Comparison of ENCODE assay signal across 20 cellular contexts in genomic region chr16:659618-660017, GRCh38. TPM values are rescaled to one million over a fixed set of nuclear protein-coding genes. Genes with fewer than 3 reads are reported as not detected.
DNase-seq lines count a peak whose midpoint lies in the region; ATAC-seq, FAIRE-seq and TF ChIP-seq lines count a peak whose summit lies in the region.
"Had no signal": no experiment of that assay in that cellular context is flagged by ENCODE, and none has a peak within 500 bp of the region (broad histone marks: within the 10 kb centered on the region; RNA-seq: fewer than 3 reads in every experiment).

No MANE protein-coding gene starts in this region.

- no peak for FAIRE-seq in H1 (lab: Jason Lieb, UNC)
- FAIRE-seq: A204.1, D721Med, HTR-8/SVneo had no signal

- TF ChIP-seq POLR2A in H1 (IDR thresholded peaks at IDR 0.05; ENCODE audit: control extremely low read depth in 1 of 2, low read depth in 2 of 2, low read length in 2 of 2): no peak

- DNase-seq in RWPE1 (ENCODE audit: low spot score): no peak
- no peak for DNase-seq in H1 (ENCODE audit: low read depth in 1 of 2, low spot score in 2 of 2)
- DNase-seq in GM03348 (ENCODE audit: low spot score): no peak
- no peak for DNase-seq in iPS-NIHi11 (ENCODE audit: low spot score)
- DNase-seq: ACHN; BE2C; C1 segment of cervical spinal cord; Caco-2; CD4-positive, alpha-beta T cell; GDM1; GOT3; IMR-90; KBM-7 had no signal

- H3K56ac ChIP-seq in H1 (replicated peaks; ENCODE audit: insufficient read length, low read depth, low read length): no peak overlapping the region

- no peak overlapping the region for H2AK5ac ChIP-seq in H1 (ENCODE audit: low read depth, low read length)

- POLR2A ChIA-PET in HEK293 (lab: Yijun Ruan, JAX): interaction anchor here (0.9 to 1.4 kb wide), 2 partner anchors 9 to 10 kb away, joined by 4 read pairs; partner anchors contain the start of gene WDR90
- POLR2A ChIA-PET in RWPE1 (lab: Yijun Ruan, JAX; ENCODE audit: low non-redundant PET): no interaction called here
- POLR2A ChIA-PET in H1 (lab: Charles Lee; ENCODE audit: partially characterized antibody): interaction anchor here (0.7 to 17.4 kb wide), 7 partner anchors 9 to 72 kb away, joined by 3 to 214 read pairs (median 6); partner anchors contain the start of genes JMJD8, RHBDL1, STUB1 and WDR90

- H3K4me1 ChIP-seq in HEK293 (ENCODE audit: control insufficient read depth, insufficient read depth, low read length): peaks cover 3% of the 10 kb centered on the region; the same call in 1 of the 2 replicates
- peaks cover 0 to 8% (median 1%) of the 10 kb centered on the region in 4 experiments; a peak in 4 of 7 replicates for H3K4me1 ChIP-seq in H1 (replicated peaks in 1 of 4; ENCODE audit: control insufficient read depth in 3 of 4, insufficient read depth in 4 of 4, low read length in 3 of 4)
- peaks cover 19% of the 10 kb centered on the region for H3K4me1 ChIP-seq in stomach smooth muscle (ENCODE audit: control insufficient read depth, insufficient read depth, low read length)
- H3K4me1 ChIP-seq: Caco-2, HAP-1 had no signal

- no peak overlapping the region for H3K4me3 ChIP-seq in HEK293 (ENCODE audit: low read depth, low read length)
- H3K4me3 ChIP-seq in H1 (ENCODE audit: extremely low read depth in 1 of 4, insufficient read depth in 2 of 4, low read depth in 3 of 4, low read length in 4 of 4): no peak overlapping the region
- H3K4me3 ChIP-seq in stomach smooth muscle (ENCODE audit: low read length in 2 of 2): no peak overlapping the region
- H3K4me3 ChIP-seq: HAP-1 had no signal

- TF ChIP-seq CTCF in HEK293 (tag by site-specific recombination; IDR thresholded peaks at IDR 0.05): no peak
- TF ChIP-seq CTCF in RWPE1 (conservative IDR thresholded peaks at IDR 0.05; ENCODE audit: low read depth): no peak
- no peak for TF ChIP-seq CTCF in H1 (IDR thresholded peaks at IDR 0.05; ENCODE audit: control extremely low read depth in 1 of 3, insufficient read depth in 1 of 3, low read depth in 1 of 3, low read length in 3 of 3)

- H2BK20ac ChIP-seq in H1 (ENCODE audit: low read length): no peak overlapping the region

- no peak for ATAC-seq in HG03196 (IDR thresholded peaks at IDR 0.05; ENCODE audit: unreplicated experiment)

- TF ChIP-seq RAD21 in H1 (IDR thresholded peaks at IDR 0.05 in 1 of 2, conservative IDR thresholded peaks at IDR 0.05 in 1 of 2; ENCODE audit: low read depth in 2 of 2, low read length in 2 of 2): no peak

- no peak overlapping the region for H2AFZ ChIP-seq in H1 (ENCODE audit: low read length)

- no peak overlapping the region for H3K18ac ChIP-seq in H1 (ENCODE audit: extremely low read depth, low read length)

- H4K8ac ChIP-seq in H1 (ENCODE audit: extremely low read depth, insufficient read depth, low read length): peak overlapping the region; percentile 25; the same call in 1 of the 2 replicates

- no peaks in the 10 kb centered on the region for H3K9me3 ChIP-seq in HEK293 (ENCODE audit: control insufficient read depth, insufficient read depth, low read depth, low read length)
- H3K9me3 ChIP-seq in H1 (ENCODE audit: insufficient read depth in 2 of 2, low read depth in 1 of 2, low read length in 1 of 2): no peaks in the 10 kb centered on the region
- no peaks in the 10 kb centered on the region for H3K9me3 ChIP-seq in stomach smooth muscle (ENCODE audit: control insufficient read depth in 2 of 2, low read length in 2 of 2)
- H3K9me3 ChIP-seq: BE2C, Caco-2, HAP-1 had no signal

- no peak overlapping the region for H2BK15ac ChIP-seq in H1 (ENCODE audit: low read length)

- CTCF ChIA-PET in HEK293 (lab: Yijun Ruan, JAX) (interaction anchor here (0.7 to 1.6 kb wide), 2 partner anchors 8 to 9 kb away, joined by 3 to 7 read pairs; partner anchors contain the start of gene RHOT2), RWPE1 (lab: Yijun Ruan, JAX) (interaction anchor here (0.6 to 1.5 kb wide), 4 partner anchors 9 to 67 kb away, joined by 3 to 9 read pairs (median 4); no protein-coding TSS in a partner anchor), H1 (lab: Charles Lee; ENCODE audit: partially characterized antibody) (interaction anchor here (0.6 to 11.3 kb wide), 14 partner anchors 9 to 268 kb away, joined by 3 to 104 read pairs (median 5); partner anchors contain the start of genes METTL26, RHBDL1 and WDR90)

- H3K14ac ChIP-seq in H1 (ENCODE audit: insufficient read length): no peak overlapping the region

- H2BK5ac ChIP-seq in H1 (ENCODE audit: low read depth, low read length): no peak overlapping the region

- H3K23me2 ChIP-seq in H1 (ENCODE audit: low read depth, low read length): no peaks in the 10 kb centered on the region

- H3K9ac ChIP-seq in H1 (replicated peaks in 1 of 4; ENCODE audit: extremely low read depth in 1 of 4, low read depth in 3 of 4, low read length in 3 of 4) (no peak overlapping the region), stomach smooth muscle (ENCODE audit: low read length in 2 of 2) (no peak overlapping the region)

- H3K4ac ChIP-seq in H1 (replicated peaks; ENCODE audit: insufficient read length, low read depth, low read length): no peak overlapping the region

- no peak overlapping the region for H3K23ac ChIP-seq in H1 (ENCODE audit: insufficient read length)

- H2BK12ac ChIP-seq in H1 (ENCODE audit: low read depth, low read length): no peak overlapping the region

- no peak overlapping the region for H4K5ac ChIP-seq in H1 (ENCODE audit: insufficient read length, low read depth, low read length)

- no peak overlapping the region for H3K4me2 ChIP-seq in H1 (ENCODE audit: insufficient read depth in 1 of 2, low read depth in 2 of 2, low read length in 2 of 2)

- H3K36me3 ChIP-seq in HEK293 (ENCODE audit: control insufficient read depth in 2 of 2, insufficient read depth in 1 of 2, low read length in 2 of 2) (peaks cover 0 to 70% of the 10 kb centered on the region in 2 experiments; a peak in 2 of 3 replicates), H1 (ENCODE audit: control insufficient read depth in 2 of 4, insufficient read depth in 4 of 4, low read length in 3 of 4) (peaks cover 0 to 34% (median 1%) of the 10 kb centered on the region in 4 experiments; a peak in 3 of 8 replicates), stomach smooth muscle (ENCODE audit: control insufficient read depth in 2 of 2, insufficient read depth in 2 of 2, low read length in 2 of 2) (peaks cover 0 to 3% of the 10 kb centered on the region in 2 donors)

- no peaks in the 10 kb centered on the region for H3K79me2 ChIP-seq in H1 (ENCODE audit: control insufficient read depth in 1 of 2, insufficient read depth in 2 of 2, low read length in 2 of 2)

- 89% methylated on average over 17 of the region's 20 CpGs; no CpG with 5 or more reads in 1 of the 2 experiments for WGBS in H1 (ENCODE audit: extremely low coverage in 1 of 2, insufficient coverage in 1 of 2, insufficient read length in 1 of 2, insufficient replicate concordance in 2 of 2, low coverage in 1 of 2, low lambda C conversion rate in 2 of 2, missing lambda C conversion rate in 1 of 2), 2 experiments

- H3K79me1 ChIP-seq in H1 (ENCODE audit: low read depth, low read length): no peaks in the 10 kb centered on the region

- H2BK120ac ChIP-seq in H1 (replicated peaks; ENCODE audit: low read depth, low read length): no peak overlapping the region

- no peaks in the 10 kb centered on the region for H3K27me3 ChIP-seq in H1 (replicated peaks in 1 of 4; ENCODE audit: control insufficient read depth in 3 of 4, extremely low read depth in 1 of 4, insufficient read depth in 3 of 4, low read length in 3 of 4)
- H3K27me3 ChIP-seq in stomach smooth muscle (ENCODE audit: control insufficient read depth in 1 of 2, insufficient read depth in 2 of 2, low read length in 2 of 2): no peaks in the 10 kb centered on the region
- H3K27me3 ChIP-seq: BE2C had no signal

- TF ChIP-seq EP300 in H1 (IDR thresholded peaks at IDR 0.05; ENCODE audit: borderline replicate concordance in 1 of 2, low read depth in 2 of 2, low read length in 2 of 2): no peak

- H4K91ac ChIP-seq in H1 (replicated peaks; ENCODE audit: insufficient read length, low read length): no peak overlapping the region

- no peaks in the 10 kb centered on the region for H4K20me1 ChIP-seq in H1 (replicated peaks in 1 of 2; ENCODE audit: control insufficient read depth in 1 of 2, insufficient read depth in 2 of 2, low read length in 2 of 2)

- H3K27ac ChIP-seq in HEK293 (ENCODE audit: extremely low read depth, low read depth, low read length) (no peak overlapping the region), RWPE1 (peak overlapping the region; percentile 75), H1 (ENCODE audit: low read depth, low read length) (no peak overlapping the region), stomach smooth muscle (ENCODE audit: low read length) (peak overlapping the region; percentile 62)

RNA-seq across cellular contexts. Expression of gene RHOT2, which starts 8.3 kb away (rescaled TPM):
- 149 and 162 TPM in 2 replicates for total RNA-seq in H1 (2021; fragmentation: NEBNext Ultra II Directional; extraction: Animal tissue kit (Norgen Biotek cat#: 25700))
- 194 and 320 TPM in 2 replicates for polyA plus RNA-seq in H1 (2011; rRNA removed)
- 230 TPM for polyA plus RNA-seq in H1 (2011; cell fraction: cytosol; rRNA removed)
- 1,150 TPM for polyA plus RNA-seq in H1 (2011; cell fraction: nucleus; rRNA removed)
- 115 to 182 TPM (median 174 TPM) in 4 replicates for polyA plus RNA-seq in H1 (2012, experiment 1 of 2)
- 126 TPM for polyA plus RNA-seq in H1 (2012, experiment 2 of 2)
- polyA plus RNA-seq in H1 (2013, experiment 1 of 2): 139 TPM
- 113 TPM for polyA plus RNA-seq in H1 (2013, experiment 2 of 2)
- 37.9 and 39.8 TPM in 2 replicates for polyA minus RNA-seq in H1 (2011; rRNA and poly(A)+ RNA removed)
- 73.9 TPM for polyA minus RNA-seq in H1 (2011; cell fraction: cytosol; rRNA and poly(A)+ RNA removed)
- polyA minus RNA-seq in H1 (2011; cell fraction: nucleus; rRNA and poly(A)+ RNA removed): 130 TPM

RNA-seq across cellular contexts. Expression of gene WDR90, which starts 10.5 kb away (rescaled TPM):
- total RNA-seq in H1 (2021; fragmentation: NEBNext Ultra II Directional; extraction: Animal tissue kit (Norgen Biotek cat#: 25700)): 44.4 and 47.2 TPM in 2 replicates
- 24.0 and 38.1 TPM in 2 replicates for polyA plus RNA-seq in H1 (2011; rRNA removed)
- polyA plus RNA-seq in H1 (2011; cell fraction: cytosol; rRNA removed): 32.6 TPM
- polyA plus RNA-seq in H1 (2011; cell fraction: nucleus; rRNA removed): 254 TPM
- polyA plus RNA-seq in H1 (2012, experiment 1 of 2): 27.7 to 55.2 TPM (median 53.5 TPM) in 4 replicates
- 26.8 TPM for polyA plus RNA-seq in H1 (2012, experiment 2 of 2)
- polyA plus RNA-seq in H1 (2013, experiment 1 of 2): 24.8 TPM
- 21.9 TPM for polyA plus RNA-seq in H1 (2013, experiment 2 of 2)
- polyA minus RNA-seq in H1 (2011; rRNA and poly(A)+ RNA removed): 13.8 TPM in 2 replicates
- 18.3 TPM for polyA minus RNA-seq in H1 (2011; cell fraction: cytosol; rRNA and poly(A)+ RNA removed)
- polyA minus RNA-seq in H1 (2011; cell fraction: nucleus; rRNA and poly(A)+ RNA removed): 52.9 TPM

RNA-seq across cellular contexts. Expression of gene RHBDL1, which starts 15.9 kb away (rescaled TPM):
- 4.0 TPM in 2 replicates for total RNA-seq in H1 (2021; fragmentation: NEBNext Ultra II Directional; extraction: Animal tissue kit (Norgen Biotek cat#: 25700))
- 8.1 and 14.0 TPM in 2 replicates for polyA plus RNA-seq in H1 (2011; rRNA removed)
- polyA plus RNA-seq in H1 (2011; cell fraction: cytosol; rRNA removed): 9.4 TPM
- polyA plus RNA-seq in H1 (2011; cell fraction: nucleus; rRNA removed): 47.4 TPM
- 2.6 to 6.5 TPM (median 4.9 TPM) in 4 replicates for polyA plus RNA-seq in H1 (2012, experiment 1 of 2)
- 3.3 TPM for polyA plus RNA-seq in H1 (2012, experiment 2 of 2)
- 2.7 TPM for polyA plus RNA-seq in H1 (2013, experiment 1 of 2)
- 2.6 TPM for polyA plus RNA-seq in H1 (2013, experiment 2 of 2)
- 0.98 and 1.4 TPM in 2 replicates for polyA minus RNA-seq in H1 (2011; rRNA and poly(A)+ RNA removed)
- polyA minus RNA-seq in H1 (2011; cell fraction: cytosol; rRNA and poly(A)+ RNA removed): 2.2 TPM
- 4.9 TPM for polyA minus RNA-seq in H1 (2011; cell fraction: nucleus; rRNA and poly(A)+ RNA removed)

RNA-seq across cellular contexts. Expression of gene MCRIP2, which starts 18.0 kb away (rescaled TPM):
- total RNA-seq in H1 (2021; fragmentation: NEBNext Ultra II Directional; extraction: Animal tissue kit (Norgen Biotek cat#: 25700)): 45.4 and 45.7 TPM in 2 replicates
- polyA plus RNA-seq in H1 (2011; rRNA removed): 75.5 and 102 TPM in 2 replicates
- 53.7 TPM for polyA plus RNA-seq in H1 (2011; cell fraction: cytosol; rRNA removed)
- polyA plus RNA-seq in H1 (2011; cell fraction: nucleus; rRNA removed): 63.7 TPM
- polyA plus RNA-seq in H1 (2012, experiment 1 of 2): 15.4 to 49.5 TPM (median 40.3 TPM) in 4 replicates
- 40.7 TPM for polyA plus RNA-seq in H1 (2012, experiment 2 of 2)
- polyA plus RNA-seq in H1 (2013, experiment 1 of 2): 75.0 TPM
- 69.3 TPM for polyA plus RNA-seq in H1 (2013, experiment 2 of 2)
- 5.2 and 5.8 TPM in 2 replicates for polyA minus RNA-seq in H1 (2011; rRNA and poly(A)+ RNA removed)
- polyA minus RNA-seq in H1 (2011; cell fraction: cytosol; rRNA and poly(A)+ RNA removed): 18.3 TPM
- 22.1 TPM for polyA minus RNA-seq in H1 (2011; cell fraction: nucleus; rRNA and poly(A)+ RNA removed)

RNA-seq across cellular contexts. Expression of gene STUB1, which starts 20.6 kb away (rescaled TPM):
- 87.3 and 89.9 TPM in 2 replicates for total RNA-seq in H1 (2021; fragmentation: NEBNext Ultra II Directional; extraction: Animal tissue kit (Norgen Biotek cat#: 25700))
- 103 and 151 TPM in 2 replicates for polyA plus RNA-seq in H1 (2011; rRNA removed)
- 100 TPM for polyA plus RNA-seq in H1 (2011; cell fraction: cytosol; rRNA removed)
- polyA plus RNA-seq in H1 (2011; cell fraction: nucleus; rRNA removed): 144 TPM
- polyA plus RNA-seq in H1 (2012, experiment 1 of 2): 77.5 to 93.5 TPM (median 86.7 TPM) in 4 replicates
- 69.7 TPM for polyA plus RNA-seq in H1 (2012, experiment 2 of 2)
- 78.6 TPM for polyA plus RNA-seq in H1 (2013, experiment 1 of 2)
- 80.5 TPM for polyA plus RNA-seq in H1 (2013, experiment 2 of 2)
- 25.9 and 33.2 TPM in 2 replicates for polyA minus RNA-seq in H1 (2011; rRNA and poly(A)+ RNA removed)
- 26.9 TPM for polyA minus RNA-seq in H1 (2011; cell fraction: cytosol; rRNA and poly(A)+ RNA removed)
- 32.9 TPM for polyA minus RNA-seq in H1 (2011; cell fraction: nucleus; rRNA and poly(A)+ RNA removed)

Comparison
In these comparisons a context has a peak if more than half of its experiments do, and no peak if none do; other contexts are left out.
1. H3K27ac ChIP-seq: peak in RWPE1 (single experiment) and stomach smooth muscle (single experiment); none in HEK293 (single experiment) and H1 (single experiment).